ENCODE assay signal across 12 cellular contexts in genomic region chr12:10361622-10362021, GRCh38. TPM values are rescaled to one million over a fixed set of nuclear protein-coding genes. Genes with fewer than 3 reads are reported as not detected.
DNase-seq lines count a peak whose midpoint lies in the region; ATAC-seq, FAIRE-seq and TF ChIP-seq lines count a peak whose summit lies in the region.
"Had no signal": no experiment of that assay in that cellular context is flagged by ENCODE, and none has a peak within 500 bp of the region (broad histone marks: within the 10 kb centered on the region; RNA-seq: fewer than 3 reads in every experiment).

No MANE protein-coding gene starts in this region.

- no peak overlapping the region for H3K4me3 ChIP-seq in cardiac muscle cell
- no peak overlapping the region for H3K4me3 ChIP-seq in heart right ventricle
- H3K4me3 ChIP-seq in keratinocyte (ENCODE audit: control insufficient read depth in 2 of 3, extremely low read depth in 1 of 3, insufficient read depth in 2 of 3, low read depth in 1 of 3, low read length in 3 of 3): peak overlapping the region in 2 of 3 experiments; percentile 34 to 81
- H3K4me3 ChIP-seq in upper lobe of right lung: no peak overlapping the region
- H3K4me3 ChIP-seq: left ventricle myocardium inferior had no signal

- ATAC-seq in heart right ventricle (no peak), upper lobe of right lung (no peak), HG02973 (IDR thresholded peaks at IDR 0.05; ENCODE audit: unreplicated experiment) (no peak)

- H3K9me1 ChIP-seq in keratinocyte (ENCODE audit: control insufficient read depth, extremely low read depth, insufficient read depth, low read length): no peaks in the 10 kb centered on the region

- peaks cover 15% of the 10 kb centered on the region for H3K79me2 ChIP-seq in keratinocyte (ENCODE audit: control insufficient read depth, insufficient read depth, low read length)

- dilution Hi-C loops in keratinocyte (cut with MboI; ENCODE audit: extremely low pct_ligation_motif_present, low sequenced_read_pairs): no loop called here

- DNase-seq in cardiac muscle cell (ENCODE audit: low read depth in 1 of 2, low spot score in 1 of 2) (peak; percentile 55 to 77), heart right ventricle (no peak), amniotic epithelial cell (ENCODE audit: low read depth) (peak; percentile 67), keratinocyte (ENCODE audit: low read depth, low spot score) (no peak), upper lobe of right lung (no peak), retina (no peak)
- DNase-seq in activated CD8-positive, alpha-beta memory T cell treated with anti-CD3 and anti-CD28 coated beads for 24 hours: no peak
- DNase-seq: Kasumi-1; left ventricle myocardium inferior; SIG-M5; stimulated activated CD4-positive, alpha-beta T cell treated with anti-CD3 and anti-CD28 coated beads, Interleukin-2, amount 100 ng/mL, for 24 hours had no signal

- H3K27ac ChIP-seq in cardiac muscle cell (peak overlapping the region; percentile 61), heart right ventricle (peak overlapping the region in 1 of 10 donors; percentile 52), keratinocyte (ENCODE audit: control insufficient read depth, insufficient read depth, low read length) (peak overlapping the region; percentile 91), upper lobe of right lung (peak overlapping the region; percentile 38)
- H3K27ac ChIP-seq: left ventricle myocardium inferior had no signal

- peak overlapping the region; percentile 90 for H3K4me2 ChIP-seq in keratinocyte (ENCODE audit: control insufficient read depth, extremely low read depth, insufficient read depth, low read depth, low read length)

- H3K27me3 ChIP-seq in cardiac muscle cell: no peaks in the 10 kb centered on the region
- H3K27me3 ChIP-seq in heart right ventricle: no peaks in the 10 kb centered on the region
- H3K27me3 ChIP-seq in keratinocyte (ENCODE audit: control insufficient read depth, extremely low read depth, insufficient read depth, low read length): no peaks in the 10 kb centered on the region
- no peaks in the 10 kb centered on the region for H3K27me3 ChIP-seq in upper lobe of right lung

- peak overlapping the region; percentile 66 for H2AFZ ChIP-seq in keratinocyte (ENCODE audit: control insufficient read depth, low read length)

- WGBS in heart right ventricle, 2 donors: 59 to 67% methylated on average over 4 of the region's 4 CpGs

- intact Hi-C loops in heart right ventricle (cut with DNase I): loop anchor here in 3 of 10 donors (5.0 to 10.0 kb wide), 4 partner anchors 127 to 363 kb away; partner anchors contain the start of genes GABARAPL1 (in 1 of the 3) and YBX3 (in 1 of the 3)
- intact Hi-C loops in upper lobe of right lung (cut with DNase I): no loop called here

- no peaks in the 10 kb centered on the region for H3K36me3 ChIP-seq in cardiac muscle cell
- H3K36me3 ChIP-seq in heart right ventricle: no peaks in the 10 kb centered on the region
- H3K36me3 ChIP-seq in keratinocyte (ENCODE audit: control insufficient read depth in 2 of 2, extremely low read depth in 1 of 2, insufficient read depth in 2 of 2, low read length in 2 of 2): no peaks in the 10 kb centered on the region
- no peaks in the 10 kb centered on the region for H3K36me3 ChIP-seq in upper lobe of right lung
- H3K36me3 ChIP-seq: left ventricle myocardium inferior had no signal

- H4K20me1 ChIP-seq in keratinocyte (ENCODE audit: control insufficient read depth, extremely low read depth, insufficient read depth, low read length): no peaks in the 10 kb centered on the region

- no peak for FAIRE-seq in keratinocyte (lab: Jason Lieb, UNC)

- peaks cover 39% of the 10 kb centered on the region for H3K4me1 ChIP-seq in cardiac muscle cell (ENCODE audit: low read depth)
- peaks cover 0 to 48% (median 23%) of the 10 kb centered on the region in 9 donors for H3K4me1 ChIP-seq in heart right ventricle
- peaks cover 44% of the 10 kb centered on the region for H3K4me1 ChIP-seq in keratinocyte (ENCODE audit: control insufficient read depth, extremely low read depth, insufficient read depth, low read length)
- peaks cover 20% of the 10 kb centered on the region for H3K4me1 ChIP-seq in upper lobe of right lung

- H3K9me3 ChIP-seq in cardiac muscle cell (ENCODE audit: low read depth) (no peaks in the 10 kb centered on the region), heart right ventricle (peaks cover 0 to 5% (median 0%) of the 10 kb centered on the region in 11 donors), keratinocyte (ENCODE audit: control insufficient read depth, low read depth, low read length) (no peaks in the 10 kb centered on the region), upper lobe of right lung (no peaks in the 10 kb centered on the region)
- H3K9me3 ChIP-seq: left ventricle myocardium inferior had no signal

- TF ChIP-seq CTCF in cardiac muscle cell (IDR thresholded peaks at IDR 0.05; ENCODE audit: low read depth, low read length): no peak
- TF ChIP-seq CTCF in heart right ventricle (IDR thresholded peaks at IDR 0.05): no peak
- no peak for TF ChIP-seq CTCF in keratinocyte (optimal IDR thresholded peaks at IDR 0.05 in 1 of 3, IDR thresholded peaks at IDR 0.05 in 1 of 3, conservative IDR thresholded peaks at IDR 0.05 in 1 of 3; ENCODE audit: extremely low read depth in 1 of 3, insufficient read depth in 2 of 3, low read length in 3 of 3)
- TF ChIP-seq CTCF in upper lobe of right lung (IDR thresholded peaks at IDR 0.05): no peak

- H3K9ac ChIP-seq in keratinocyte (ENCODE audit: control insufficient read depth, extremely low read depth, insufficient read depth, low read length): peak overlapping the region; percentile 45

RNA-seq across cellular contexts. Expression of gene KLRK1, which starts 28.2 kb away (rescaled TPM):
- total RNA-seq in cardiac muscle cell: 0.07 TPM in 1 of 2 replicates, not detected in the other
- polyA plus RNA-seq in cardiac muscle cell: 0.15 TPM in 1 of 2 replicates, not detected in the other
- 1 to 10 TPM in 2 of 10 donors, under 1 TPM in 7, not detected in 1; 0.15 to 5.2 (median 0.57) TPM for total RNA-seq in heart right ventricle
- 1 to 10 TPM in 1 of 2 donors, under 1 TPM in 1; 0.49 to 1.5 TPM for polyA plus RNA-seq in heart right ventricle
- not detected in 3 replicates for polyA plus RNA-seq in keratinocyte
- polyA plus RNA-seq in keratinocyte (2011; ENCODE audit: low read depth): not detected
- not detected in 2 replicates for polyA plus RNA-seq in keratinocyte (2011; cell fraction: cytosol; rRNA removed)
- not detected in 2 replicates for polyA plus RNA-seq in keratinocyte (2011; cell fraction: nucleus; rRNA removed)
- 0.14 and 0.20 TPM in 2 replicates for polyA plus RNA-seq in keratinocyte (2012; ENCODE audit: low replicate concordance)
- not detected in 3 replicates for polyA minus RNA-seq in keratinocyte
- not detected for polyA minus RNA-seq in keratinocyte (2011; cell fraction: cytosol; rRNA and poly(A)+ RNA removed)
- not detected in 2 replicates for polyA minus RNA-seq in keratinocyte (2011; cell fraction: nucleus; rRNA and poly(A)+ RNA removed)
- total RNA-seq in upper lobe of right lung: 8.1 TPM

RNA-seq across cellular contexts. Expression of gene KLRC4, which starts 47.9 kb away (rescaled TPM):
- not detected in 2 replicates for total RNA-seq in cardiac muscle cell
- polyA plus RNA-seq in cardiac muscle cell: not detected in 2 replicates
- total RNA-seq in heart right ventricle: under 1 TPM in 2 of 10 donors, not detected in 8; 0.67 to 0.90 TPM
- polyA plus RNA-seq in heart right ventricle: not detected
- not detected in 3 replicates for polyA plus RNA-seq in keratinocyte
- not detected for polyA plus RNA-seq in keratinocyte (2011; ENCODE audit: low read depth)
- polyA plus RNA-seq in keratinocyte (2011; cell fraction: cytosol; rRNA removed): not detected in 2 replicates
- not detected in 2 replicates for polyA plus RNA-seq in keratinocyte (2011; cell fraction: nucleus; rRNA removed)
- polyA plus RNA-seq in keratinocyte (2012; ENCODE audit: low replicate concordance): not detected in 2 replicates
- polyA minus RNA-seq in keratinocyte: not detected in 3 replicates
- polyA minus RNA-seq in keratinocyte (2011; cell fraction: cytosol; rRNA and poly(A)+ RNA removed): not detected
- polyA minus RNA-seq in keratinocyte (2011; cell fraction: nucleus; rRNA and poly(A)+ RNA removed): not detected in 2 replicates
- total RNA-seq in upper lobe of right lung: 1.9 TPM
- total RNA-seq: left ventricle myocardium inferior had no signal

RNA-seq across cellular contexts. Expression of gene KLRD1, which starts 54.0 kb away (rescaled TPM):
- total RNA-seq in cardiac muscle cell: 0.04 and 0.42 TPM in 2 replicates
- 0.10 and 0.19 TPM in 2 replicates for polyA plus RNA-seq in cardiac muscle cell
- 1 to 10 TPM in 8 of 10 donors, under 1 TPM in 2; 0.81 to 5.7 (median 1.2) TPM for total RNA-seq in heart right ventricle
- polyA plus RNA-seq in heart right ventricle: under 1 TPM; 0.22 to 0.59 TPM
- under 0.01 TPM in 2 of 3 replicates, not detected in the other for polyA plus RNA-seq in keratinocyte
- 0.25 TPM for polyA plus RNA-seq in keratinocyte (2011; ENCODE audit: low read depth)
- not detected in 2 replicates for polyA plus RNA-seq in keratinocyte (2011; cell fraction: cytosol; rRNA removed)
- 0.04 and 0.11 TPM in 2 replicates for polyA plus RNA-seq in keratinocyte (2011; cell fraction: nucleus; rRNA removed)
- 0.10 TPM in 1 of 2 replicates, not detected in the other for polyA plus RNA-seq in keratinocyte (2012; ENCODE audit: low replicate concordance)
- 0.16 TPM in 1 of 3 replicates, not detected in the others for polyA minus RNA-seq in keratinocyte
- not detected for polyA minus RNA-seq in keratinocyte (2011; cell fraction: cytosol; rRNA and poly(A)+ RNA removed)
- polyA minus RNA-seq in keratinocyte (2011; cell fraction: nucleus; rRNA and poly(A)+ RNA removed): under 0.01 and 0.23 TPM in 2 replicates
- 13.3 TPM for total RNA-seq in upper lobe of right lung

RNA-seq across cellular contexts. Expression of gene KLRC3, which starts 58.8 kb away (rescaled TPM):
- total RNA-seq in cardiac muscle cell (not detected in 2 replicates), heart right ventricle (under 1 TPM in 1 of 10 donors, not detected in 9; 0.62 TPM), upper lobe of right lung (not detected)
- polyA plus RNA-seq in cardiac muscle cell (0.15 TPM in 1 of 2 replicates, not detected in the other), heart right ventricle (under 1 TPM in 1 of 2 donors, not detected in 1; 0.07 TPM), keratinocyte (not detected in 3 replicates)
- polyA plus RNA-seq in keratinocyte (2011; ENCODE audit: low read depth): not detected
- not detected in 2 replicates for polyA plus RNA-seq in keratinocyte (2011; cell fraction: cytosol; rRNA removed)
- polyA plus RNA-seq in keratinocyte (2011; cell fraction: nucleus; rRNA removed): not detected in 2 replicates
- polyA plus RNA-seq in keratinocyte (2012; ENCODE audit: low replicate concordance): not detected in 2 replicates
- not detected in 3 replicates for polyA minus RNA-seq in keratinocyte
- polyA minus RNA-seq in keratinocyte (2011; cell fraction: cytosol; rRNA and poly(A)+ RNA removed): not detected
- polyA minus RNA-seq in keratinocyte (2011; cell fraction: nucleus; rRNA and poly(A)+ RNA removed): not detected in 2 replicates
- total RNA-seq: left ventricle myocardium inferior had no signal

Comparison
In these comparisons a context has a peak if more than half of its experiments do, and no peak if none do; other contexts are left out.
1. DNase-seq: peak in cardiac muscle cell (2 of 2) and amniotic epithelial cell (single experiment); none in heart right ventricle (0 of 2), keratinocyte (single experiment), upper lobe of right lung (single experiment), activated CD8-positive, alpha-beta memory T cell treated with anti-CD3 and anti-CD28 coated beads for 24 hours (single experiment) and retina (single experiment).
2. H3K4me3 ChIP-seq: peak in keratinocyte (2 of 3); none in cardiac muscle cell (single experiment), heart right ventricle (0 of 10) and upper lobe of right lung (single experiment).